ENCODE assay signal across 23 cellular contexts in genomic region chr10:132328130-132328529, GRCh38. TPM values are rescaled to one million over a fixed set of nuclear protein-coding genes. Genes with fewer than 3 reads are reported as not detected.
A peak's percentile ranks its signal among the peaks of the same experiment; 100 is the strongest.
DNase-seq lines count a peak whose midpoint lies in the region; ATAC-seq and TF ChIP-seq lines count a peak whose summit lies in the region.
"Had no signal": no experiment of that assay in that cellular context is flagged by ENCODE, and none has a peak within 500 bp of the region (broad histone marks: within the 10 kb centered on the region; RNA-seq: fewer than 3 reads in every experiment).

No MANE protein-coding gene starts in this region.

- H3K4me3 Mint-ChIP-seq in activated naive CD4-positive, alpha-beta T cell treated with anti-CD3 and anti-CD28 coated beads for 36 hours, result no peak overlapping the region
- peak overlapping the region; percentile 93 for H3K4me3 Mint-ChIP-seq in activated naive CD8-positive, alpha-beta T cell treated with anti-CD3 and anti-CD28 coated beads, Interleukin-2, amount 50 U/mL, for 24 hours
- peak overlapping the region in 5 of 10 donors; percentile 23 to 96 (median 72) for H3K4me3 Mint-ChIP-seq in naive thymus-derived CD4-positive, alpha-beta T cell
- H3K4me3 Mint-ChIP-seq in type B pancreatic cell, result peak overlapping the region; percentile 53
- H3K4me3 Mint-ChIP-seq in activated CD8-positive, alpha-beta memory T cell treated with anti-CD3 and anti-CD28 coated beads, Interleukin-2, amount 10 ng/mL, durations not matched to agents 7 days and 5 days, result no peak overlapping the region
- H3K4me3 Mint-ChIP-seq: GM23338 had no signal

- H3K9me3 ChIP-seq in naive thymus-derived CD4-positive, alpha-beta T cell (ENCODE audit: control insufficient read depth in 2 of 3, low read length in 3 of 3), result no peaks in the 10 kb centered on the region
- H3K9me3 ChIP-seq in trophoblast cell (ENCODE audit: insufficient read depth, low read depth, low read length), result no peaks in the 10 kb centered on the region
- H3K9me3 ChIP-seq: mucosa of descending colon had no signal

- H3K4me3 ChIP-seq in naive thymus-derived CD4-positive, alpha-beta T cell (ENCODE audit: low read length), result no peak overlapping the region
- no peak overlapping the region for H3K4me3 ChIP-seq in trophoblast cell (ENCODE audit: low read depth, low read length)
- H3K4me3 ChIP-seq: cardiac muscle cell, GM23338, mucosa of descending colon had no signal

- H3K4me1 ChIP-seq in naive thymus-derived CD4-positive, alpha-beta T cell (ENCODE audit: control insufficient read depth in 2 of 2, insufficient read depth in 2 of 2, low read length in 2 of 2), result peaks cover 4 to 19% of the 10 kb centered on the region in 2 donors
- peaks cover 16% of the 10 kb centered on the region in 2 experiments for H3K4me1 ChIP-seq in trophoblast cell (ENCODE audit: control insufficient read depth in 1 of 2, insufficient read depth in 2 of 2, low read length in 2 of 2)

- H2AK5ac ChIP-seq in trophoblast cell (ENCODE audit: low read length), result no peak overlapping the region

- no peak overlapping the region for H2BK5ac ChIP-seq in trophoblast cell (ENCODE audit: low read depth, low read length, poor library complexity)

- H3K27me3 Mint-ChIP-seq in activated naive CD4-positive, alpha-beta T cell treated with anti-CD3 and anti-CD28 coated beads for 36 hours (ENCODE audit: low read depth), result no peaks in the 10 kb centered on the region
- H3K27me3 Mint-ChIP-seq in activated naive CD8-positive, alpha-beta T cell treated with anti-CD3 and anti-CD28 coated beads, Interleukin-2, amount 50 U/mL, for 24 hours, result peaks cover 3% of the 10 kb centered on the region
- H3K27me3 Mint-ChIP-seq in naive thymus-derived CD4-positive, alpha-beta T cell, result peaks cover 0 to 7% (median 0%) of the 10 kb centered on the region in 5 donors
- H3K27me3 Mint-ChIP-seq in type B pancreatic cell, result no peaks in the 10 kb centered on the region
- H3K27me3 Mint-ChIP-seq in activated CD8-positive, alpha-beta memory T cell treated with anti-CD3 and anti-CD28 coated beads, Interleukin-2, amount 10 ng/mL, durations not matched to agents 7 days and 5 days, result no peaks in the 10 kb centered on the region

- POLR2A ChIA-PET in naive thymus-derived CD4-positive, alpha-beta T cell (lab: Charles Lee), result interaction anchor here (0.8 kb wide), 1 partner anchor 9 kb away, joined by 3 read pairs; no protein-coding TSS in a partner anchor

- TF ChIP-seq CTCF in type B pancreatic cell (conservative IDR thresholded peaks at IDR 0.05), result no peak

- peak overlapping the region; percentile 31 for H3K27ac Mint-ChIP-seq in activated naive CD4-positive, alpha-beta T cell treated with anti-CD3 and anti-CD28 coated beads for 36 hours
- no peak overlapping the region for H3K27ac Mint-ChIP-seq in activated naive CD8-positive, alpha-beta T cell treated with anti-CD3 and anti-CD28 coated beads, Interleukin-2, amount 50 U/mL, for 24 hours
- peak overlapping the region; percentile 5 to 91 (median 66) for H3K27ac Mint-ChIP-seq in naive thymus-derived CD4-positive, alpha-beta T cell
- H3K27ac Mint-ChIP-seq in type B pancreatic cell, result peak overlapping the region; percentile 36
- H3K27ac Mint-ChIP-seq in activated CD8-positive, alpha-beta memory T cell treated with anti-CD3 and anti-CD28 coated beads, Interleukin-2, amount 10 ng/mL, durations not matched to agents 7 days and 5 days, result no peak overlapping the region
- H3K27ac Mint-ChIP-seq: GM23338 had no signal

- H3K27me3 ChIP-seq in naive thymus-derived CD4-positive, alpha-beta T cell (ENCODE audit: control insufficient read depth in 2 of 2, insufficient read depth in 2 of 2, low read length in 2 of 2), result no peaks in the 10 kb centered on the region
- no peaks in the 10 kb centered on the region for H3K27me3 ChIP-seq in trophoblast cell (ENCODE audit: insufficient read depth, low read length)
- H3K27me3 ChIP-seq: cardiac muscle cell, foreskin keratinocyte had no signal

- CTCF ChIA-PET in activated naive CD4-positive, alpha-beta T cell treated with anti-CD3 and anti-CD28 coated beads for 36 hours (lab: Charles Lee), result no interaction called here
- CTCF ChIA-PET in naive thymus-derived CD4-positive, alpha-beta T cell (lab: Charles Lee), result no interaction called here
- CTCF ChIA-PET in activated CD8-positive, alpha-beta memory T cell treated with anti-CD3 and anti-CD28 coated beads, Interleukin-2, amount 10 ng/mL, durations not matched to agents 7 days and 5 days (lab: Charles Lee), result no interaction called here

- no peak overlapping the region for H2AFZ ChIP-seq in trophoblast cell (ENCODE audit: insufficient read depth, low read length, poor library complexity)
- H2AFZ ChIP-seq: GM23338 had no signal

- H3K27ac ChIP-seq in naive thymus-derived CD4-positive, alpha-beta T cell (ENCODE audit: low read depth, low read length), result no peak overlapping the region
- H3K27ac ChIP-seq in trophoblast cell (ENCODE audit: low read depth, low read length), result no peak overlapping the region
- H3K27ac ChIP-seq: foreskin keratinocyte had no signal

- H3K23ac ChIP-seq in trophoblast cell (ENCODE audit: low read length), result no peak overlapping the region

- H3K18ac ChIP-seq in trophoblast cell (ENCODE audit: low read length), result no peak overlapping the region

- H3K4me2 ChIP-seq in trophoblast cell (ENCODE audit: low read length), result no peak overlapping the region
- H3K4me2 ChIP-seq: GM23338 had no signal

- H2BK12ac ChIP-seq in trophoblast cell (ENCODE audit: low read length), result no peak overlapping the region

- no peak overlapping the region for H3K4ac ChIP-seq in trophoblast cell (ENCODE audit: low read depth, low read length)

- intact Hi-C loops in activated naive CD4-positive, alpha-beta T cell treated with anti-CD3 and anti-CD28 coated beads for 36 hours (cut with micrococcal nuclease), result no loop called here
- intact Hi-C loops in naive thymus-derived CD4-positive, alpha-beta T cell (cut with micrococcal nuclease), result no loop called here

- WGBS in trophoblast cell (ENCODE audit: extremely low coverage, insufficient coverage, insufficient read length), result no CpG with 5 or more reads among the region's 7 CpGs

- peaks cover 0 to 14% (median 0%) of the 10 kb centered on the region in 3 experiments for H3K36me3 ChIP-seq in naive thymus-derived CD4-positive, alpha-beta T cell (ENCODE audit: control insufficient read depth in 2 of 3, insufficient read depth in 3 of 3, low read length in 3 of 3)
- peaks cover 2 to 3% of the 10 kb centered on the region in 2 experiments for H3K36me3 ChIP-seq in trophoblast cell (ENCODE audit: control insufficient read depth in 1 of 2, insufficient read depth in 2 of 2, low read length in 2 of 2)
- H3K36me3 ChIP-seq: cardiac muscle cell had no signal

- H3K79me2 ChIP-seq in trophoblast cell (ENCODE audit: control insufficient read depth, insufficient read depth, low read length, poor library complexity), result peaks cover 8% of the 10 kb centered on the region

- no peak overlapping the region for H4K8ac ChIP-seq in trophoblast cell (ENCODE audit: low read depth, low read length)

- peaks cover 66% of the 10 kb centered on the region for H3K4me1 Mint-ChIP-seq in activated naive CD4-positive, alpha-beta T cell treated with anti-CD3 and anti-CD28 coated beads for 36 hours (ENCODE audit: low read depth)
- peaks cover 64% of the 10 kb centered on the region for H3K4me1 Mint-ChIP-seq in activated naive CD8-positive, alpha-beta T cell treated with anti-CD3 and anti-CD28 coated beads, Interleukin-2, amount 50 U/mL, for 24 hours
- peaks cover 42 to 77% (median 60%) of the 10 kb centered on the region in 7 donors for H3K4me1 Mint-ChIP-seq in naive thymus-derived CD4-positive, alpha-beta T cell
- peaks cover 23% of the 10 kb centered on the region for H3K4me1 Mint-ChIP-seq in type B pancreatic cell (ENCODE audit: unreplicated experiment)
- peaks cover 52% of the 10 kb centered on the region for H3K4me1 Mint-ChIP-seq in activated CD8-positive, alpha-beta memory T cell treated with anti-CD3 and anti-CD28 coated beads, Interleukin-2, amount 10 ng/mL, durations not matched to agents 7 days and 5 days

- H2BK120ac ChIP-seq in trophoblast cell (ENCODE audit: insufficient read depth, low read length, poor library complexity), result no peak overlapping the region

- H3K14ac ChIP-seq in trophoblast cell (ENCODE audit: low read length), result no peak overlapping the region

- no peak overlapping the region for H4K91ac ChIP-seq in trophoblast cell (ENCODE audit: low read depth, low read length)

- no peak for ATAC-seq in activated naive CD8-positive, alpha-beta T cell treated with anti-CD3 and anti-CD28 coated beads, Interleukin-2, amount 50 U/mL, for 24 hours
- no peak for ATAC-seq in naive thymus-derived CD4-positive, alpha-beta T cell
- ATAC-seq in activated CD8-positive, alpha-beta memory T cell treated with anti-CD3 and anti-CD28 coated beads, Interleukin-2, amount 10 ng/mL, durations not matched to agents 7 days and 5 days, result no peak
- ATAC-seq in HG03135 (IDR thresholded peaks at IDR 0.05; ENCODE audit: unreplicated experiment), result no peak
- ATAC-seq: foreskin keratinocyte, GM23338, mucosa of descending colon, PC-3 had no signal

- no peak for DNase-seq in activated naive CD4-positive, alpha-beta T cell treated with anti-CD3 and anti-CD28 coated beads for 36 hours
- no peak for DNase-seq in activated naive CD4-positive, alpha-beta T cell treated with anti-CD3 and anti-CD28 coated beads, Interleukin-2, amount 50 U/mL, for 16 hours
- no peak for DNase-seq in activated naive CD8-positive, alpha-beta T cell treated with anti-CD3 and anti-CD28 coated beads, Interleukin-2, amount 50 U/mL, for 24 hours
- no peak for DNase-seq in naive thymus-derived CD4-positive, alpha-beta T cell
- DNase-seq in type B pancreatic cell (ENCODE audit: extremely low spot score, unreplicated experiment) (no peak), trophoblast cell (no peak)
- DNase-seq in activated CD8-positive, alpha-beta memory T cell treated with anti-CD3 and anti-CD28 coated beads, Interleukin-2, amount 10 ng/mL, durations not matched to agents 7 days and 5 days, result no peak
- DNase-seq: activated CD4-positive, alpha-beta memory T cell treated with anti-CD3 and anti-CD28 coated beads for 36 hours; amniotic stem cell; foreskin keratinocyte; hippocampal formation; KG1; mucosa of descending colon; NCI-H187; NCI-H226; occipital lobe; PC-3; retina; SHP77 treated with DMSO at 0.1 percent for 48 hours had no signal

- H3K79me1 ChIP-seq in trophoblast cell (ENCODE audit: low read length), result peaks cover 8% of the 10 kb centered on the region

- H3K9ac ChIP-seq in trophoblast cell (ENCODE audit: low read length), result no peak overlapping the region

- H3K9me3 Mint-ChIP-seq in activated naive CD4-positive, alpha-beta T cell treated with anti-CD3 and anti-CD28 coated beads for 36 hours, result peaks cover 6% of the 10 kb centered on the region
- H3K9me3 Mint-ChIP-seq in activated naive CD8-positive, alpha-beta T cell treated with anti-CD3 and anti-CD28 coated beads, Interleukin-2, amount 50 U/mL, for 24 hours, result no peaks in the 10 kb centered on the region
- H3K9me3 Mint-ChIP-seq in naive thymus-derived CD4-positive, alpha-beta T cell, result peaks cover 0 to 13% (median 0%) of the 10 kb centered on the region in 11 donors
- H3K9me3 Mint-ChIP-seq in type B pancreatic cell, result no peaks in the 10 kb centered on the region
- peaks cover 3% of the 10 kb centered on the region for H3K9me3 Mint-ChIP-seq in activated CD8-positive, alpha-beta memory T cell treated with anti-CD3 and anti-CD28 coated beads, Interleukin-2, amount 10 ng/mL, durations not matched to agents 7 days and 5 days (ENCODE audit: low read depth)
- H3K9me3 Mint-ChIP-seq: CD14-positive monocyte had no signal

- peaks cover 53% of the 10 kb centered on the region for H3K36me3 Mint-ChIP-seq in activated naive CD4-positive, alpha-beta T cell treated with anti-CD3 and anti-CD28 coated beads for 36 hours (ENCODE audit: low read depth)
- peaks cover 55% of the 10 kb centered on the region for H3K36me3 Mint-ChIP-seq in activated naive CD8-positive, alpha-beta T cell treated with anti-CD3 and anti-CD28 coated beads, Interleukin-2, amount 50 U/mL, for 24 hours (ENCODE audit: low read depth)
- H3K36me3 Mint-ChIP-seq in naive thymus-derived CD4-positive, alpha-beta T cell, result peaks cover 4 to 47% (median 28%) of the 10 kb centered on the region in 5 donors
- H3K36me3 Mint-ChIP-seq in type B pancreatic cell, result peaks cover 34% of the 10 kb centered on the region
- H3K36me3 Mint-ChIP-seq in activated CD8-positive, alpha-beta memory T cell treated with anti-CD3 and anti-CD28 coated beads, Interleukin-2, amount 10 ng/mL, durations not matched to agents 7 days and 5 days, result peaks cover 55% of the 10 kb centered on the region

- H4K12ac ChIP-seq in trophoblast cell (ENCODE audit: low read depth, low read length), result no peak overlapping the region

RNA-seq across cellular contexts. Expression of gene LRRC27, which starts 3.9 kb away (rescaled TPM):
- 1 to 10 TPM; 1.5 to 1.9 TPM for total RNA-seq in activated naive CD4-positive, alpha-beta T cell treated with anti-CD3 and anti-CD28 coated beads for 36 hours
- 10 to 100 TPM in 1 of 5 experiments, 1 to 10 TPM in 4; 3.4 to 10.8 (median 7.1) TPM for total RNA-seq in naive thymus-derived CD4-positive, alpha-beta T cell
- polyA plus RNA-seq in naive thymus-derived CD4-positive, alpha-beta T cell, result 1 to 10 TPM; 1.8 to 4.9 TPM
- 8.9 and 14.2 TPM in 2 replicates for total RNA-seq in type B pancreatic cell (ENCODE audit: low replicate concordance)
- total RNA-seq in activated CD8-positive, alpha-beta memory T cell treated with anti-CD3 and anti-CD28 coated beads, Interleukin-2, amount 10 ng/mL, durations not matched to agents 7 days and 5 days, result 1 to 10 TPM; 5.4 to 5.8 TPM
- 4.4 and 4.9 TPM in 2 replicates for polyA plus RNA-seq in trophoblast cell (2013)

RNA-seq across cellular contexts. Expression of gene STK32C, which starts 20.4 kb away (rescaled TPM):
- 10 to 100 TPM; 16.5 to 16.6 TPM for total RNA-seq in activated naive CD4-positive, alpha-beta T cell treated with anti-CD3 and anti-CD28 coated beads for 36 hours
- total RNA-seq in naive thymus-derived CD4-positive, alpha-beta T cell, result 10 to 100 TPM in 4 of 5 experiments, 1 to 10 TPM in 1; 8.7 to 19.4 (median 12.0) TPM
- 1 to 10 TPM; 4.6 to 7.2 TPM for polyA plus RNA-seq in naive thymus-derived CD4-positive, alpha-beta T cell
- total RNA-seq in type B pancreatic cell (ENCODE audit: low replicate concordance), result 8.0 and 12.9 TPM in 2 replicates
- total RNA-seq in activated CD8-positive, alpha-beta memory T cell treated with anti-CD3 and anti-CD28 coated beads, Interleukin-2, amount 10 ng/mL, durations not matched to agents 7 days and 5 days, result 10 to 100 TPM; 11.6 to 15.9 TPM
- polyA plus RNA-seq in trophoblast cell (2013), result 3.3 and 3.8 TPM in 2 replicates

Comparison
In these comparisons a context has a peak if more than half of its experiments do, and no peak if none do; other contexts are left out.
1. H3K27ac Mint-ChIP-seq: peak in activated naive CD4-positive, alpha-beta T cell treated with anti-CD3 and anti-CD28 coated beads for 36 hours (single experiment), naive thymus-derived CD4-positive, alpha-beta T cell (9 of 9) and type B pancreatic cell (single experiment); none in activated naive CD8-positive, alpha-beta T cell treated with anti-CD3 and anti-CD28 coated beads, Interleukin-2, amount 50 U/mL, for 24 hours (single experiment) and activated CD8-positive, alpha-beta memory T cell treated with anti-CD3 and anti-CD28 coated beads, Interleukin-2, amount 10 ng/mL, durations not matched to agents 7 days and 5 days (single experiment).
2. H3K4me3 Mint-ChIP-seq: peak in activated naive CD8-positive, alpha-beta T cell treated with anti-CD3 and anti-CD28 coated beads, Interleukin-2, amount 50 U/mL, for 24 hours (single experiment) and type B pancreatic cell (single experiment); none in activated naive CD4-positive, alpha-beta T cell treated with anti-CD3 and anti-CD28 coated beads for 36 hours (single experiment) and activated CD8-positive, alpha-beta memory T cell treated with anti-CD3 and anti-CD28 coated beads, Interleukin-2, amount 10 ng/mL, durations not matched to agents 7 days and 5 days (single experiment).